Comparison of ENCODE assay signal across 1 cellular context in genomic region chr3:51669241-51670052, GRCh38.
TF ChIP-seq lines count a peak whose summit lies in the region.

No MANE protein-coding gene starts in this region.

TF ChIP-seq in HepG2, 621 proteins besides CTCF, POLR2A, EP300 and RAD21 (continues in another document):
- TF ChIP-seq MAFF (IDR thresholded peaks at IDR 0.05; ENCODE audit: low read depth, low read length), result no peak
- TF ChIP-seq FOXA3 (CRISPR knock-in tag; IDR thresholded peaks at IDR 0.05), result peak; percentile 41; the same call in 1 of the 2 replicates
- no peak for TF ChIP-seq ZNF772 (CRISPR knock-in tag; IDR thresholded peaks at IDR 0.05)
- TF ChIP-seq RFX5 (IDR thresholded peaks at IDR 0.05; ENCODE audit: low read depth, low read length), result peak; percentile 24; the same call in 1 of the 2 replicates
- no peak for TF ChIP-seq SRSF1 (optimal IDR thresholded peaks at IDR 0.05; ENCODE audit: low read depth, low read length)
- no peak for TF ChIP-seq HMG20B (CRISPR knock-in tag; conservative IDR thresholded peaks at IDR 0.05)
- no peak for TF ChIP-seq RBFOX2 (IDR thresholded peaks at IDR 0.05; ENCODE audit: low read depth, low read length)
- no peak for TF ChIP-seq PREB (CRISPR knock-in tag; IDR thresholded peaks at IDR 0.05)
- TF ChIP-seq AKAP8 (CRISPR knock-in tag; IDR thresholded peaks at IDR 0.05), result 0 out of 2 replicates have a peak, but pooled peaks have one; percentile 40
- TF ChIP-seq HNRNPK (IDR thresholded peaks at IDR 0.05; ENCODE audit: low read depth, low read length, poor library complexity, severe bottlenecking), result no peak
- 0 out of 2 replicates have a peak, but pooled peaks have one; percentile 31 for TF ChIP-seq POGK (CRISPR knock-in tag; conservative IDR thresholded peaks at IDR 0.05)
- no peak for TF ChIP-seq BCL6 (CRISPR knock-in tag; IDR thresholded peaks at IDR 0.05)
- TF ChIP-seq HNRNPUL1 (IDR thresholded peaks at IDR 0.05; ENCODE audit: low read depth, low read length), result no peak
- TF ChIP-seq SMAD3 (CRISPR knock-in tag; IDR thresholded peaks at IDR 0.05), result peak; percentile 67; the same call in 1 of the 2 replicates
- no peak for TF ChIP-seq ZNF383 (CRISPR knock-in tag; IDR thresholded peaks at IDR 0.05; ENCODE audit: borderline replicate concordance)
- TF ChIP-seq ATM (IDR thresholded peaks at IDR 0.05; ENCODE audit: borderline replicate concordance), result no peak
- no peak for TF ChIP-seq DBP (CRISPR knock-in tag; IDR thresholded peaks at IDR 0.05; ENCODE audit: not compliant biosample characterization)
- TF ChIP-seq PLRG1 (conservative IDR thresholded peaks at IDR 0.05), result no peak
- no peak for TF ChIP-seq KIAA2018 (CRISPR knock-in tag; IDR thresholded peaks at IDR 0.05; ENCODE audit: borderline replicate concordance)
- TF ChIP-seq PATZ1 (CRISPR knock-in tag; IDR thresholded peaks at IDR 0.05), result 0 out of 2 replicates have a peak, but pooled peaks have one; percentile 24
- TF ChIP-seq RFX3 (CRISPR knock-in tag; IDR thresholded peaks at IDR 0.05), result no peak
- no peak for TF ChIP-seq ZBTB7A (CRISPR knock-in tag; IDR thresholded peaks at IDR 0.05)
- TF ChIP-seq ELF4 (CRISPR knock-in tag; IDR thresholded peaks at IDR 0.05; ENCODE audit: borderline replicate concordance), result no peak
- TF ChIP-seq ZNF574 (CRISPR knock-in tag; IDR thresholded peaks at IDR 0.05), result peak; percentile 66
- no peak for TF ChIP-seq ZNF879 (CRISPR knock-in tag; IDR thresholded peaks at IDR 0.05)
- no peak for TF ChIP-seq FOXO1 (CRISPR knock-in tag; IDR thresholded peaks at IDR 0.05)
- no peak for TF ChIP-seq ZNF75D (CRISPR knock-in tag; IDR thresholded peaks at IDR 0.05; ENCODE audit: borderline replicate concordance)
- TF ChIP-seq NR2F6 (IDR thresholded peaks at IDR 0.05), result no peak
- no peak for TF ChIP-seq NR2F6 (CRISPR knock-in tag; IDR thresholded peaks at IDR 0.05)
- TF ChIP-seq ZNF205 (CRISPR knock-in tag; IDR thresholded peaks at IDR 0.05), result no peak
- TF ChIP-seq ZNF773 (CRISPR knock-in tag; IDR thresholded peaks at IDR 0.05; ENCODE audit: borderline replicate concordance), result no peak
- TF ChIP-seq RNF2 (conservative IDR thresholded peaks at IDR 0.05; ENCODE audit: low read depth), result no peak
- TF ChIP-seq ZBTB26 (CRISPR knock-in tag; IDR thresholded peaks at IDR 0.05; ENCODE audit: borderline replicate concordance), result no peak
- TF ChIP-seq E2F1 (CRISPR knock-in tag; IDR thresholded peaks at IDR 0.05), result no peak
- TF ChIP-seq FOXK1 (CRISPR knock-in tag; IDR thresholded peaks at IDR 0.05; ENCODE audit: borderline replicate concordance, low read depth), result no peak
- no peak for TF ChIP-seq THAP7 (CRISPR knock-in tag; IDR thresholded peaks at IDR 0.05)
- TF ChIP-seq KLF11 (CRISPR knock-in tag; IDR thresholded peaks at IDR 0.05), result no peak
- TF ChIP-seq KDM2A (CRISPR knock-in tag; IDR thresholded peaks at IDR 0.05; ENCODE audit: borderline replicate concordance, low read depth), result no peak; the same call in 1 of the 2 replicates
- no peak for TF ChIP-seq ZNF768 (CRISPR knock-in tag; IDR thresholded peaks at IDR 0.05)
- TF ChIP-seq SP1 (IDR thresholded peaks at IDR 0.05), result no peak
- no peak for TF ChIP-seq SP1 (CRISPR knock-in tag; IDR thresholded peaks at IDR 0.05)
- no peak; the same call in 1 of the 2 replicates for TF ChIP-seq ISL2 (CRISPR knock-in tag; IDR thresholded peaks at IDR 0.05)
- TF ChIP-seq CBFB (CRISPR knock-in tag; IDR thresholded peaks at IDR 0.05), result no peak
